21 cellular contexts compared by ENCODE assay signal in the genomic region with DNA sequence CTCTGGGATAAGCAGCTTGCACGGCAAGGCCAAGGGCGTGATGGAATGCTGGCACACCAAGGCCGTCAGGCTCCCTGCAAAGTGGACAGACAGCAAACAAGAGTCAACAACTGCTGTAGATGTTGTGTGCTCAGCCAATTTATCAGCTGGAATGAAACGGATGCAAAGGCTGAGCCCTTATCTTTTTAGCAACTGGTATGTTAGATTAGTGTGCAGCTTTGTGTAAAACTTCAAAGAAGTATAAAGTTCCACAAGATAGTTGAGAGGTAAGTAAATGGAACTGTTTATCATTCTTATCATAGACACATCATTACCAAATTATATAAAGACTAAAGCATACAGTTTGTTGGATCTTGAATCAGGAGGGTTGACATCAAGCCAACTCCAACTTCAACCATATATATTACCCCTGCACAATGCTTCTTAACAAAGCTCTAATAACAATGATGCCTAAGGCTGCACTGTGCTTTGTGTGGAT.
DNase-seq lines count a peak whose midpoint lies in the region; ATAC-seq, FAIRE-seq and TF ChIP-seq lines count a peak whose summit lies in the region.
"Had no signal": no experiment of that assay in that cellular context is flagged by ENCODE, and none has a peak within 500 bp of the region (broad histone marks: within the 10 kb centered on the region; RNA-seq: fewer than 3 reads in every experiment).

No MANE protein-coding gene starts in this region.

- no peaks in the 10 kb centered on the region for H3K79me1 ChIP-seq in H9 (ENCODE audit: insufficient read depth, low read depth, low read length, poor library complexity, severe bottlenecking)

- no peak overlapping the region for H3K14ac ChIP-seq in H9 (ENCODE audit: insufficient read depth, low read length)

- H2BK12ac ChIP-seq in H9 (ENCODE audit: insufficient read length, low read depth, low read length) = no peak overlapping the region

- H3T11ph ChIP-seq in H9 (ENCODE audit: low read length) = no peak overlapping the region

- no peaks in the 10 kb centered on the region for H4K20me1 ChIP-seq in H9 (ENCODE audit: control insufficient read depth, insufficient read depth, insufficient read length)

- H3K18ac ChIP-seq in H9 (ENCODE audit: insufficient read length, low read depth, low read length) = no peak overlapping the region

- no peak overlapping the region for H3K23ac ChIP-seq in H9 (ENCODE audit: insufficient read length, low read depth, low read length)

- H4K5ac ChIP-seq in H9 (ENCODE audit: insufficient read length, low read depth, low read length) = no peak overlapping the region

- H3K9ac ChIP-seq in H9 (ENCODE audit: extremely low read depth, insufficient read length, low read length) = no peak overlapping the region

- H3K36me3 Mint-ChIP-seq in osteocyte (ENCODE audit: unreplicated experiment) = peaks cover 66% of the 10 kb centered on the region
- peaks cover 0 to 4% (median 2%) of the 10 kb centered on the region in 3 experiments; a peak in 3 of 7 replicates for H3K36me3 Mint-ChIP-seq in H9 (ENCODE audit: insufficient read depth in 1 of 3, low read depth in 3 of 3)
- H3K36me3 Mint-ChIP-seq: activated naive CD4-positive, alpha-beta T cell treated with anti-CD3 and anti-CD28 coated beads, Interleukin-2, amount 10 ng/mL, durations not matched to agents 7 days and 5 days; stimulated activated effector memory CD8-positive, alpha-beta T cell treated with anti-CD3 and anti-CD28 coated beads, Interleukin-12 subunit alpha, Interleukin-12 subunit beta, amount 100 ng/mL, for 72 hours had no signal

- H3K4me3 ChIP-seq in epithelial cell of esophagus (ENCODE audit: low read length) = no peak overlapping the region
- H3K4me3 ChIP-seq: GM23338, Peyer's patch had no signal

- H2BK5ac ChIP-seq in H9 (ENCODE audit: insufficient read length, low read length) = no peak overlapping the region

- ATAC-seq in left lobe of liver (no peak), GM19463 (IDR thresholded peaks at IDR 0.05; ENCODE audit: unreplicated experiment) (no peak)
- ATAC-seq: GM23338; right cardiac atrium; stimulated activated effector memory CD8-positive, alpha-beta T cell treated with anti-CD3 and anti-CD28 coated beads, Interleukin-12 subunit alpha, Interleukin-12 subunit beta, amount 100 ng/mL, for 72 hours had no signal

- H3K4me3 Mint-ChIP-seq in osteocyte (ENCODE audit: unreplicated experiment) (no peak overlapping the region), H9 (no peak overlapping the region)
- H3K4me3 Mint-ChIP-seq: activated naive CD4-positive, alpha-beta T cell treated with anti-CD3 and anti-CD28 coated beads, Interleukin-2, amount 10 ng/mL, durations not matched to agents 7 days and 5 days; endodermal cell; GM23338; naive B cell; stimulated activated effector memory CD8-positive, alpha-beta T cell treated with anti-CD3 and anti-CD28 coated beads, Interleukin-12 subunit alpha, Interleukin-12 subunit beta, amount 100 ng/mL, for 72 hours had no signal

- no peak overlapping the region for H2AFZ ChIP-seq in H9 (ENCODE audit: low read length)
- H2AFZ ChIP-seq: GM23338 had no signal

- H3K27me3 Mint-ChIP-seq in osteocyte (ENCODE audit: unreplicated experiment) (no peaks in the 10 kb centered on the region), H9 (ENCODE audit: low read depth) (no peaks in the 10 kb centered on the region)
- H3K27me3 Mint-ChIP-seq: activated naive CD4-positive, alpha-beta T cell treated with anti-CD3 and anti-CD28 coated beads, Interleukin-2, amount 10 ng/mL, durations not matched to agents 7 days and 5 days; naive B cell had no signal

- no peak overlapping the region for H2AK5ac ChIP-seq in H9 (ENCODE audit: insufficient read length, low read length)

- no peak overlapping the region for H4K8ac ChIP-seq in H9 (replicated peaks; ENCODE audit: insufficient read length, low read depth, low read length)

- H3K9me3 Mint-ChIP-seq in osteocyte (ENCODE audit: unreplicated experiment) = no peaks in the 10 kb centered on the region
- H3K9me3 Mint-ChIP-seq in H9 = no peaks in the 10 kb centered on the region
- H3K9me3 Mint-ChIP-seq: activated naive CD4-positive, alpha-beta T cell treated with anti-CD3 and anti-CD28 coated beads, Interleukin-2, amount 10 ng/mL, durations not matched to agents 7 days and 5 days; endodermal cell; GM23338; naive B cell had no signal

- H2BK20ac ChIP-seq in H9 (ENCODE audit: low read depth, low read length, poor library complexity, severe bottlenecking) = no peak overlapping the region

- H3K27ac Mint-ChIP-seq in osteocyte (ENCODE audit: unreplicated experiment) = peak overlapping the region; percentile 93
- H3K27ac Mint-ChIP-seq in H9 = peak overlapping the region in 1 of 3 experiments; percentile 44; a peak in 1 of 7 replicates
- H3K27ac Mint-ChIP-seq: activated naive CD4-positive, alpha-beta T cell treated with anti-CD3 and anti-CD28 coated beads, Interleukin-2, amount 10 ng/mL, durations not matched to agents 7 days and 5 days; endodermal cell; GM23338; stimulated activated effector memory CD8-positive, alpha-beta T cell treated with anti-CD3 and anti-CD28 coated beads, Interleukin-12 subunit alpha, Interleukin-12 subunit beta, amount 100 ng/mL, for 72 hours had no signal

- H3K9me3 ChIP-seq in H9 (ENCODE audit: control insufficient read depth, low read depth, low read length) = no peaks in the 10 kb centered on the region
- H3K9me3 ChIP-seq: Peyer's patch had no signal

- no peak for FAIRE-seq in frontal cortex (lab: Jason Lieb, UNC)

- H3K56ac ChIP-seq in H9 (ENCODE audit: insufficient read length, low read depth, low read length) = no peak overlapping the region

- H3K4me2 ChIP-seq in H9 (ENCODE audit: insufficient read depth, insufficient read length, low read length) = no peak overlapping the region
- H3K4me2 ChIP-seq: GM23338 had no signal

- H3K23me2 ChIP-seq in H9 (ENCODE audit: insufficient read length, low read depth, low read length, poor library complexity, severe bottlenecking) = no peaks in the 10 kb centered on the region

- DNase-seq in A172 (ENCODE audit: low spot score) = peak; percentile 55
- peak; percentile 9 for DNase-seq in OCI-M1 (lab: John Stamatoyannopoulos, UW)
- peak; percentile 8 for DNase-seq in epithelial cell of esophagus (ENCODE audit: low read depth)
- DNase-seq in osteocyte (ENCODE audit: extremely low spot score, unreplicated experiment) = no peak
- no peak for DNase-seq in left lobe of liver (ENCODE audit: low spot score)
- no peak for DNase-seq in frontal cortex (ENCODE audit: low spot score in 2 of 2)
- no peak for DNase-seq in H9
- DNase-seq: activated CD4-positive, CD25-positive, alpha-beta regulatory T cell treated with anti-CD3 and anti-CD28 coated beads, Interleukin-2, amount 50 U/mL, for 72 hours; activated CD8-positive, alpha-beta memory T cell treated with anti-CD3 and anti-CD28 coated beads, Interleukin-2, amount 50 U/mL, for 4 hours; activated naive CD4-positive, alpha-beta T cell treated with anti-CD3 and anti-CD28 coated beads, Interleukin-2, amount 10 ng/mL, durations not matched to agents 7 days and 5 days; endodermal cell; KG1; naive B cell; NCI-H1694; NCI-H510A treated with DMSO at 0.1 percent for 48 hours; Peyer's patch; right cardiac atrium; T-helper 1 cell had no signal

- no peak overlapping the region for H3K27ac ChIP-seq in H9 (ENCODE audit: insufficient read length, low read depth, low read length)

- peaks cover 58% of the 10 kb centered on the region for H3K4me1 Mint-ChIP-seq in osteocyte (ENCODE audit: unreplicated experiment)
- no peaks in the 10 kb centered on the region for H3K4me1 Mint-ChIP-seq in H9
- H3K4me1 Mint-ChIP-seq: endodermal cell; GM23338; stimulated activated effector memory CD8-positive, alpha-beta T cell treated with anti-CD3 and anti-CD28 coated beads, Interleukin-12 subunit alpha, Interleukin-12 subunit beta, amount 100 ng/mL, for 72 hours had no signal

- no peaks in the 10 kb centered on the region for H3K27me3 ChIP-seq in H9 (ENCODE audit: insufficient read depth, low read length)
- H3K27me3 ChIP-seq: Peyer's patch had no signal

- no CpG with 5 or more reads among the region's 4 CpGs for WGBS in H9 (ENCODE audit: extremely low coverage, insufficient read length, low lambda C conversion rate)

- no peak for TF ChIP-seq CTCF in epithelial cell of esophagus (IDR thresholded peaks at IDR 0.05; ENCODE audit: insufficient read depth, low read depth, low read length, missing control alignments)
- no peak for TF ChIP-seq CTCF in osteocyte (IDR thresholded peaks at IDR 0.05)
- no peak for TF ChIP-seq CTCF in H9 (conservative IDR thresholded peaks at IDR 0.05)

- no peak overlapping the region for H2BK120ac ChIP-seq in H9 (ENCODE audit: low read depth, low read length, poor library complexity, severe bottlenecking)

- H3K4me1 ChIP-seq in H9 (ENCODE audit: insufficient read depth, low read length) = no peaks in the 10 kb centered on the region
- H3K4me1 ChIP-seq: Peyer's patch had no signal

- no peak overlapping the region for H3K4ac ChIP-seq in H9 (ENCODE audit: low read depth, low read length)

- H2BK15ac ChIP-seq in H9 (ENCODE audit: low read depth, low read length) = no peak overlapping the region

- no peaks in the 10 kb centered on the region for H3K79me2 ChIP-seq in H9 (ENCODE audit: insufficient read depth, low read length)

- no peak overlapping the region for H4K91ac ChIP-seq in H9 (ENCODE audit: insufficient read length, low read depth, low read length)

Comparison
In these comparisons a context has a peak if more than half of its experiments do, and no peak if none do; other contexts are left out.
1. DNase-seq: peak in A172 (single experiment), OCI-M1 (single experiment) and epithelial cell of esophagus (single experiment); none in osteocyte (single experiment), left lobe of liver (single experiment), frontal cortex (0 of 2) and H9 (single experiment).